Comparison of ENCODE assay signal across 10 cellular contexts in genomic region chr7:135335628-135336139, GRCh38.
DNase-seq lines count a peak whose midpoint lies in the region; ATAC-seq and TF ChIP-seq lines count a peak whose summit lies in the region.
"Had no signal": no experiment of that assay in that cellular context is flagged by ENCODE, and none has a peak within 500 bp of the region (broad histone marks: within the 10 kb centered on the region; RNA-seq: fewer than 3 reads in every experiment).

No MANE protein-coding gene starts in this region.

- POLR2A ChIA-PET in activated CD4-positive, alpha-beta T cell treated with anti-CD3 and anti-CD28 coated beads for 36 hours (lab: Charles Lee) = no interaction called here

- H3K27me3 ChIP-seq in heart right ventricle = no peaks in the 10 kb centered on the region

- H3K27me3 Mint-ChIP-seq in activated CD4-positive, alpha-beta T cell treated with anti-CD3 and anti-CD28 coated beads for 36 hours = no peaks in the 10 kb centered on the region
- H3K27me3 Mint-ChIP-seq: activated naive CD8-positive, alpha-beta T cell treated with anti-CD3 and anti-CD28 coated beads, Interleukin-2, amount 10 ng/mL, durations not matched to agents 7 days and 5 days had no signal

- H3K4me1 Mint-ChIP-seq in activated CD4-positive, alpha-beta T cell treated with anti-CD3 and anti-CD28 coated beads for 36 hours = peaks cover 5% of the 10 kb centered on the region
- H3K4me1 Mint-ChIP-seq: activated naive CD8-positive, alpha-beta T cell treated with anti-CD3 and anti-CD28 coated beads, Interleukin-2, amount 10 ng/mL, durations not matched to agents 7 days and 5 days; B cell had no signal

- no peak overlapping the region for H3K4me3 Mint-ChIP-seq in activated CD4-positive, alpha-beta T cell treated with anti-CD3 and anti-CD28 coated beads for 36 hours
- H3K4me3 Mint-ChIP-seq: activated naive CD8-positive, alpha-beta T cell treated with anti-CD3 and anti-CD28 coated beads, Interleukin-2, amount 10 ng/mL, durations not matched to agents 7 days and 5 days; B cell had no signal

- H3K9me3 ChIP-seq in heart right ventricle = no peaks in the 10 kb centered on the region

- H3K36me3 ChIP-seq in heart right ventricle = no peaks in the 10 kb centered on the region

- peaks cover 1% of the 10 kb centered on the region for H3K9me3 Mint-ChIP-seq in activated CD4-positive, alpha-beta T cell treated with anti-CD3 and anti-CD28 coated beads for 36 hours (ENCODE audit: low read depth)

- CTCF ChIA-PET in activated CD4-positive, alpha-beta T cell treated with anti-CD3 and anti-CD28 coated beads for 36 hours (lab: Charles Lee) = interaction anchor here (0.6 to 3.2 kb wide), 11 partner anchors 18 to 383 kb away, joined by 3 to 81 read pairs (median 3); no protein-coding TSS in a partner anchor

- WGBS in heart right ventricle, 2 donors = 8 to 21% methylated on average over 9 of the region's 9 CpGs

- intact Hi-C loops in activated CD4-positive, alpha-beta T cell treated with anti-CD3 and anti-CD28 coated beads for 36 hours (cut with DNase I, micrococcal nuclease) = loop anchor here (1.0 kb wide), 1 partner anchor 54 kb away; no protein-coding TSS in a partner anchor
- intact Hi-C loops in heart right ventricle (cut with DNase I) = loop anchor here in 6 of 10 donors (1.0 to 5.0 kb wide), 4 partner anchors 38 to 55 kb away; no protein-coding TSS in a partner anchor

- H3K4me3 ChIP-seq in heart right ventricle = no peak overlapping the region

- peak; percentile 79 for ATAC-seq in activated CD4-positive, alpha-beta T cell treated with anti-CD3 and anti-CD28 coated beads for 36 hours
- ATAC-seq in HG03175 (IDR thresholded peaks at IDR 0.05; ENCODE audit: unreplicated experiment) (peak; percentile 64), heart right ventricle (peak in 7 of 8 donors; percentile 42 to 85 (median 67))

- no peak overlapping the region for H3K27ac Mint-ChIP-seq in activated CD4-positive, alpha-beta T cell treated with anti-CD3 and anti-CD28 coated beads for 36 hours
- H3K27ac Mint-ChIP-seq: activated naive CD8-positive, alpha-beta T cell treated with anti-CD3 and anti-CD28 coated beads, Interleukin-2, amount 10 ng/mL, durations not matched to agents 7 days and 5 days; B cell had no signal

- H3K36me3 Mint-ChIP-seq in activated CD4-positive, alpha-beta T cell treated with anti-CD3 and anti-CD28 coated beads for 36 hours (ENCODE audit: low read depth) = no peaks in the 10 kb centered on the region
- H3K36me3 Mint-ChIP-seq: activated naive CD8-positive, alpha-beta T cell treated with anti-CD3 and anti-CD28 coated beads, Interleukin-2, amount 10 ng/mL, durations not matched to agents 7 days and 5 days had no signal

- peak in 8 of 9 donors; percentile 10 to 51 (median 42) for TF ChIP-seq CTCF in heart right ventricle (IDR thresholded peaks at IDR 0.05)

- DNase-seq in activated CD4-positive, alpha-beta T cell treated with anti-CD3 and anti-CD28 coated beads for 36 hours = peak; percentile 73
- no peak for DNase-seq in activated CD4-positive, alpha-beta T cell treated with anti-CD3 and anti-CD28 coated beads for 1 hour
- DNase-seq in NCI-H460 (ENCODE audit: extremely low read depth, low read depth) (peak; percentile 32), heart right ventricle (peak in 1 of 2 donors; percentile 32), midbrain (lab: John Stamatoyannopoulos, UW) (no peak)
- peak; percentile 47 to 65 for DNase-seq in activated T-cell treated with anti-CD3 and anti-CD28 coated beads, Interleukin-2, amount 50 U/mL, for 48 hours
- DNase-seq in stimulated activated CD4-positive, alpha-beta T cell treated with anti-CD3 and anti-CD28 coated beads, Interleukin-12 subunit alpha, Interleukin-12 subunit beta, amount 100 ng/mL, for 24 hours (ENCODE audit: low read depth in 2 of 2) = peak; percentile 11 to 29
- DNase-seq: activated naive CD8-positive, alpha-beta T cell treated with anti-CD3 and anti-CD28 coated beads, Interleukin-2, amount 10 ng/mL, durations not matched to agents 7 days and 5 days had no signal

- H3K27ac ChIP-seq in heart right ventricle = no peak overlapping the region

- no peaks in the 10 kb centered on the region for H3K4me1 ChIP-seq in heart right ventricle

Comparison
In these comparisons a context has a peak if more than half of its experiments do, and no peak if none do; other contexts are left out.
1. DNase-seq: peak in activated CD4-positive, alpha-beta T cell treated with anti-CD3 and anti-CD28 coated beads for 36 hours (single experiment), NCI-H460 (single experiment), activated T-cell treated with anti-CD3 and anti-CD28 coated beads, Interleukin-2, amount 50 U/mL, for 48 hours (2 of 2) and stimulated activated CD4-positive, alpha-beta T cell treated with anti-CD3 and anti-CD28 coated beads, Interleukin-12 subunit alpha, Interleukin-12 subunit beta, amount 100 ng/mL, for 24 hours (2 of 2); none in activated CD4-positive, alpha-beta T cell treated with anti-CD3 and anti-CD28 coated beads for 1 hour (single experiment) and midbrain (single experiment).
2. Peak in every context shown above with its lines, with median percentiles within 50 percentile points of each other: ATAC-seq.